21 cellular contexts compared by ENCODE assay signal in the genomic region with DNA sequence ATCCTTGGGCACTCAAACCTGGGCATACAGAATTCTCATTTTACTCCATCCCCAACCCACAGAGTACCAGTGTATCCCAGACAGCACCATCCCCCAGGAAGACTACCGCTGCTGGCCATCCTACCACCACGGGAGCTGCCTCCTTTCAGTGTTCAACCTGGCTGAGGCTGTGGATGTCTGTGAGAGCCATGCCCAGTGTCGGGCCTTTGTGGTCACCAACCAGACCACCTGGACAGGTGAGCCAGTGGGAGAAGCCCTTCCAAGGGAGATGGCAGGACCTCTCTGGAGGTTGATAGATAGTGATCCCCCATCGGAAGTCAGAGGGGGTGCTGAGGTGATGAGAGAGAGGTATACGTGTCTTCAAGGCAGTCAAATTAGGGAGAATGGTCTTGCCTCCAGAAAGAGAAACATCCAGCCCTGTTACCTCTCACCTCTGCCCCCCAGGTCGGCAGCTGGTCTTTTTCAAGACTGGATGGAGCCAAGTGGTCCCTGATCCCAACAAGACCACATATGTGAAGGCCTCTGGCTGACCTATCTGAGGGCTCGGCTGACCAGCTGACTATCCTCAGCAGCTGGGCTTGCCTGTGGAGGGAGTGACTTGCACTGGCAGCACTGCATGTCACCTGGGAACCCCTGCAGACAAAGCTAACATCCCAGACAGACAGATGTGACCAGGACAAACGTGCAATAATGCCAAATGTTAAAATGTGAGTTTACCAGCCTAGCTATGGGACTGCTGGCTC. TPM values are rescaled to one million over a fixed set of nuclear protein-coding genes. Genes with fewer than 3 reads are reported as not detected.
DNase-seq lines count a peak whose midpoint lies in the region; ATAC-seq and TF ChIP-seq lines count a peak whose summit lies in the region.
"Had no signal": no experiment of that assay in that cellular context is flagged by ENCODE, and none has a peak within 500 bp of the region (broad histone marks: within the 10 kb centered on the region; RNA-seq: fewer than 3 reads in every experiment).

No MANE protein-coding gene starts in this region.

- peaks cover 94% of the 10 kb centered on the region for H3K4me1 ChIP-seq in BLaER1
- H3K4me1 ChIP-seq in Panc1 (ENCODE audit: control insufficient read depth, insufficient read depth, low read length) = peaks cover 31% of the 10 kb centered on the region
- H3K4me1 ChIP-seq in muscle layer of colon (ENCODE audit: insufficient read depth, low read length) = peaks cover 81% of the 10 kb centered on the region
- peaks cover 17 to 89% (median 68%) of the 10 kb centered on the region in 4 donors for H3K4me1 ChIP-seq in stomach

- WGBS in stomach, 5 donors = 77 to 89% (median 84%) methylated on average over 8 of the region's 8 CpGs

- ATAC-seq in Panc1 = no peak
- no peak for ATAC-seq in GM21360 (IDR thresholded peaks at IDR 0.05; ENCODE audit: unreplicated experiment)
- ATAC-seq: naive thymus-derived CD4-positive, alpha-beta T cell; SK-N-SH treated with all-trans-retinoic acid at 6 μM for 48 hours; stimulated activated naive B cell treated with anti-CD40 and anti-IgM and Interleukin-4, amounts not matched to agents 10 μg/mL and 1 μg/mL and 100 μg/mL, for 72 hours had no signal

- POLR2A ChIA-PET in Panc1 (lab: Charles Lee) = no interaction called here

- peak overlapping the region; percentile 88 for H3K4me2 ChIP-seq in BLaER1

- no TSS peak for BruUV-seq in Panc1 (replicated peaks; lab: Mats Ljungman, UMichigan)

- H3K27me3 ChIP-seq in BLaER1 (no peaks in the 10 kb centered on the region), Panc1 (ENCODE audit: control insufficient read depth, insufficient read depth, low read length) (no peaks in the 10 kb centered on the region), muscle layer of colon (ENCODE audit: control insufficient read depth in 1 of 2, insufficient read depth in 2 of 2, low read length in 2 of 2) (no peaks in the 10 kb centered on the region), stomach (no peaks in the 10 kb centered on the region), brain microvascular endothelial cell (replicated peaks) (no peaks in the 10 kb centered on the region)

- TF ChIP-seq CTCF in Panc1 (IDR thresholded peaks at IDR 0.05) = no peak
- TF ChIP-seq CTCF in stomach (IDR thresholded peaks at IDR 0.05) = no peak
- no peak for TF ChIP-seq CTCF in brain microvascular endothelial cell (IDR thresholded peaks at IDR 0.05; ENCODE audit: low read depth, low read length, missing control alignments)

- DNase-seq in Panc1 (ENCODE audit: low read depth, low spot score) (no peak), stomach (no peak), brain microvascular endothelial cell (no peak), HuH-7.5 (ENCODE audit: low spot score) (no peak), dedifferentiated amniotic fluid mesenchymal stem cell (ENCODE audit: extremely low spot score) (no peak)
- DNase-seq: activated naive CD8-positive, alpha-beta T cell treated with anti-CD3 and anti-CD28 coated beads for 36 hours; C1 segment of cervical spinal cord; kidney glomerular epithelial cell; mesenchymal stem cell; naive thymus-derived CD4-positive, alpha-beta T cell; NCI-H1436; NCI-H526 treated with DMSO at 0.1 percent for 48 hours; small intestine; stimulated activated CD4-positive, alpha-beta T cell treated with anti-CD3 and anti-CD28 coated beads, Interleukin-2, amount 100 ng/mL, for 48 hours; stimulated activated naive B cell treated with anti-CD40 and anti-IgM and Interleukin-4, amounts not matched to agents 10 μg/mL and 1 μg/mL and 100 μg/mL, for 72 hours; trophoblast cell had no signal

- H3K9ac ChIP-seq in BLaER1 (peak overlapping the region; percentile 4; the same call in 1 of the 2 replicates), muscle layer of colon (ENCODE audit: low read length) (no peak overlapping the region)

- CTCF ChIA-PET in Panc1 (lab: Charles Lee) = no interaction called here

- H3K9me3 ChIP-seq in BLaER1 (no peaks in the 10 kb centered on the region), Panc1 (ENCODE audit: control insufficient read depth, insufficient read depth, low read depth, low read length) (no peaks in the 10 kb centered on the region), muscle layer of colon (ENCODE audit: low read length) (no peaks in the 10 kb centered on the region), stomach (no peaks in the 10 kb centered on the region)

- H3K27ac ChIP-seq in BLaER1 = no peak overlapping the region
- H3K27ac ChIP-seq in Panc1 (ENCODE audit: low read length) = 0 out of 2 replicates have a peak overlapping the region, but pooled peaks have one; percentile 26
- H3K27ac ChIP-seq in muscle layer of colon (ENCODE audit: low read depth, low read length) = peak overlapping the region; percentile 35
- H3K27ac ChIP-seq in stomach = peak overlapping the region in 3 of 5 donors; percentile 80 to 90 (median 89)
- no peak overlapping the region for H3K27ac ChIP-seq in brain microvascular endothelial cell

- H3K36me3 ChIP-seq in BLaER1 (peaks cover 71% of the 10 kb centered on the region), Panc1 (ENCODE audit: control insufficient read depth, insufficient read depth, low read length) (no peaks in the 10 kb centered on the region), muscle layer of colon (ENCODE audit: insufficient read depth, low read length) (peaks cover 50% of the 10 kb centered on the region), stomach (peaks cover 6 to 44% (median 35%) of the 10 kb centered on the region in 4 donors), brain microvascular endothelial cell (replicated peaks) (peaks cover 53% of the 10 kb centered on the region)

- in situ Hi-C loops in Panc1 (cut with HindIII; ENCODE audit: low pct_unique_long_range_greater_than_20kb, low sequenced_read_pairs) (no loop called here), brain microvascular endothelial cell (cut with HindIII; ENCODE audit: low pct_ligation_motif_present, low sequenced_read_pairs) (no loop called here)

- no peak for TF ChIP-seq EP300 in stomach (IDR thresholded peaks at IDR 0.05)

- no peak overlapping the region for H3K4me3 ChIP-seq in BLaER1
- no peak overlapping the region for H3K4me3 ChIP-seq in Panc1 (ENCODE audit: low read depth in 2 of 2, low read length in 2 of 2)
- peak overlapping the region in 1 of 2 donors; percentile 23 for H3K4me3 ChIP-seq in muscle layer of colon (ENCODE audit: low read depth in 1 of 2, low read length in 2 of 2)
- H3K4me3 ChIP-seq in stomach = no peak overlapping the region
- no peak overlapping the region for H3K4me3 ChIP-seq in brain microvascular endothelial cell (ENCODE audit: low read depth, low read length)

- no peak for TF ChIP-seq POLR2A in stomach (IDR thresholded peaks at IDR 0.05)

- peaks cover 62% of the 10 kb centered on the region for H4K20me1 ChIP-seq in BLaER1

- intact Hi-C loops in Panc1 (cut with micrococcal nuclease; ENCODE audit: unreplicated experiment) (no loop called here), stomach (cut with DNase I; ENCODE audit: low total_unique reads) (no loop called here)

RNA-seq across cellular contexts. Expression of a gene that starts 9.5 kb away (rescaled TPM):
- total RNA-seq in Panc1 (2021; ENCODE audit: unreplicated experiment) = 14.8 TPM
- 18.7 TPM for polyA plus RNA-seq in Panc1 (2012; ENCODE audit: insufficient read length)
- 100 to 1,000 TPM in 1 of 5 donors, 10 to 100 TPM in 4; 25.1 to 176 (median 66.8) TPM for total RNA-seq in stomach
- polyA plus RNA-seq in stomach = 10 to 100 TPM; 15.4 to 36.4 (median 31.7) TPM
- total RNA-seq: activated naive CD8-positive, alpha-beta T cell treated with anti-CD3 and anti-CD28 coated beads for 36 hours; naive thymus-derived CD4-positive, alpha-beta T cell had no signal
- polyA plus RNA-seq: IgD-negative memory B cell; naive thymus-derived CD4-positive, alpha-beta T cell had no signal

Comparison
In these comparisons a context has a peak if more than half of its experiments do, and no peak if none do; other contexts are left out.
1. H3K27ac ChIP-seq: peak in Panc1 (single experiment), muscle layer of colon (single experiment) and stomach (3 of 5); none in BLaER1 (single experiment) and brain microvascular endothelial cell (single experiment).